In the genomic region with DNA sequence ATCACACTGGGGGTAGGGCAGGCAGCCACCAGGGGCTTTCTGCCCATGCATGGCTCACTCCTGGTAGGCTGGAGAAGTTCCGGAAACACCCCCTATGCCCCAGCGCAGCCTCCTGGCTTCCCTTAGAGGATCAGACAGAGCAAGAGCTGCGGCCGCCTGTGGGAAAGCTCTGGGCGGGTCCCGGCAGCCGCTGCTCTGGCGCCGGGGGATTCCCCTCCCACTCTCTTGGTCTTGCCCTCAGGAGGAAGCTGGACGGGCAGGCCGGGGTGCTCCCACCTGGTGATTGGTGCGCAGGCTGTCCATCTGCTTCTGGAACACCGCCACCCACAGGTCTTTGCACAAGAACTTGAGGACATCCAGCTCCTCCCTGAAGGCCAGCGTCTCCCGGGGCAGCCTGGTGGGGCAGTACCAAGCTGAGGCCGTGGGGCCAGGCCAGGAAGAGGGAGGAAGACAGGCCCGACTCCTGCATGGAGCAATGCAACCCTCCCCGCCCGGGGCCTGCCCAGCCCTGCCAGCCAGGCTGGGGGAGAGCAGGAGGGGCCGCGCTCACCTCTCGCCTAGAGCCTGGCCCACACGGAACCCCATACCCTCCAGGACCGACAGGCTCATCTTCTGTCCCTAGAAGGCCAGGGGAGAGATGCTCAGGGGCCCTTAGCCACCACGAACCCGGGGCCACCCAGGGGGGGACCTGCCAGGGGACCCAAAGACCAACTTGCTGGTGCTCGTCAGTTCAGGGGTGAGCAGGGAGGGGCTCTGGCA, we compare ENCODE assay signal across 1 cellular context.
TF ChIP-seq lines count a peak whose summit lies in the region.

No MANE protein-coding gene starts in this region.

TF ChIP-seq in HepG2, 621 proteins besides CTCF, POLR2A, EP300 and RAD21 (continues in another document):
- TF ChIP-seq ZNF878 (CRISPR knock-in tag; IDR thresholded peaks at IDR 0.05): no peak
- TF ChIP-seq, protein P1, sequence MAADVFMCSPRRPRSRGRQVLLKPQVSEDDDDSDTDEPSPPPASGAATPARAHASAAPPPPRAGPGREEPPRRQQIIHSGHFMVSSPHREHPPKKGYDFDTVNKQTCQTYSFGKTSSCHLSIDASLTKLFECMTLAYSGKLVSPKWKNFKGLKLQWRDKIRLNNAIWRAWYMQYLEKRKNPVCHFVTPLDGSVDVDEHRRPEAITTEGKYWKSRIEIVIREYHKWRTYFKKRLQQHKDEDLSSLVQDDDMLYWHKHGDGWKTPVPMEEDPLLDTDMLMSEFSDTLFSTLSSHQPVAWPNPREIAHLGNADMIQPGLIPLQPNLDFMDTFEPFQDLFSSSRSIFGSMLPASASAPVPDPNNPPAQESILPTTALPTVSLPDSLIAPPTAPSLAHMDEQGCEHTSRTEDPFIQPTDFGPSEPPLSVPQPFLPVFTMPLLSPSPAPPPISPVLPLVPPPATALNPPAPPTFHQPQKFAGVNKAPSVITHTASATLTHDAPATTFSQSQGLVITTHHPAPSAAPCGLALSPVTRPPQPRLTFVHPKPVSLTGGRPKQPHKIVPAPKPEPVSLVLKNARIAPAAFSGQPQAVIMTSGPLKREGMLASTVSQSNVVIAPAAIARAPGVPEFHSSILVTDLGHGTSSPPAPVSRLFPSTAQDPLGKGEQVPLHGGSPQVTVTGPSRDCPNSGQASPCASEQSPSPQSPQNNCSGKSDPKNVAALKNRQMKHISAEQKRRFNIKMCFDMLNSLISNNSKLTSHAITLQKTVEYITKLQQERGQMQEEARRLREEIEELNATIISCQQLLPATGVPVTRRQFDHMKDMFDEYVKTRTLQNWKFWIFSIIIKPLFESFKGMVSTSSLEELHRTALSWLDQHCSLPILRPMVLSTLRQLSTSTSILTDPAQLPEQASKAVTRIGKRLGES (CRISPR knock-in tag; IDR thresholded peaks at IDR 0.05; ENCODE audit: borderline replicate concordance): no peak
- no peak for TF ChIP-seq EZH2 (conservative IDR thresholded peaks at IDR 0.05; ENCODE audit: low read depth, low read length)
- TF ChIP-seq KDM2A (CRISPR knock-in tag; IDR thresholded peaks at IDR 0.05; ENCODE audit: borderline replicate concordance, low read depth): peak; percentile 56; the same call in 1 of the 2 replicates
- TF ChIP-seq, protein P2, sequence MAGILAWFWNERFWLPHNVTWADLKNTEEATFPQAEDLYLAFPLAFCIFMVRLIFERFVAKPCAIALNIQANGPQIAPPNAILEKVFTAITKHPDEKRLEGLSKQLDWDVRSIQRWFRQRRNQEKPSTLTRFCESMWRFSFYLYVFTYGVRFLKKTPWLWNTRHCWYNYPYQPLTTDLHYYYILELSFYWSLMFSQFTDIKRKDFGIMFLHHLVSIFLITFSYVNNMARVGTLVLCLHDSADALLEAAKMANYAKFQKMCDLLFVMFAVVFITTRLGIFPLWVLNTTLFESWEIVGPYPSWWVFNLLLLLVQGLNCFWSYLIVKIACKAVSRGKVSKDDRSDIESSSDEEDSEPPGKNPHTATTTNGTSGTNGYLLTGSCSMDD (CRISPR knock-in tag; IDR thresholded peaks at IDR 0.05): no peak
- TF ChIP-seq, protein P3, sequence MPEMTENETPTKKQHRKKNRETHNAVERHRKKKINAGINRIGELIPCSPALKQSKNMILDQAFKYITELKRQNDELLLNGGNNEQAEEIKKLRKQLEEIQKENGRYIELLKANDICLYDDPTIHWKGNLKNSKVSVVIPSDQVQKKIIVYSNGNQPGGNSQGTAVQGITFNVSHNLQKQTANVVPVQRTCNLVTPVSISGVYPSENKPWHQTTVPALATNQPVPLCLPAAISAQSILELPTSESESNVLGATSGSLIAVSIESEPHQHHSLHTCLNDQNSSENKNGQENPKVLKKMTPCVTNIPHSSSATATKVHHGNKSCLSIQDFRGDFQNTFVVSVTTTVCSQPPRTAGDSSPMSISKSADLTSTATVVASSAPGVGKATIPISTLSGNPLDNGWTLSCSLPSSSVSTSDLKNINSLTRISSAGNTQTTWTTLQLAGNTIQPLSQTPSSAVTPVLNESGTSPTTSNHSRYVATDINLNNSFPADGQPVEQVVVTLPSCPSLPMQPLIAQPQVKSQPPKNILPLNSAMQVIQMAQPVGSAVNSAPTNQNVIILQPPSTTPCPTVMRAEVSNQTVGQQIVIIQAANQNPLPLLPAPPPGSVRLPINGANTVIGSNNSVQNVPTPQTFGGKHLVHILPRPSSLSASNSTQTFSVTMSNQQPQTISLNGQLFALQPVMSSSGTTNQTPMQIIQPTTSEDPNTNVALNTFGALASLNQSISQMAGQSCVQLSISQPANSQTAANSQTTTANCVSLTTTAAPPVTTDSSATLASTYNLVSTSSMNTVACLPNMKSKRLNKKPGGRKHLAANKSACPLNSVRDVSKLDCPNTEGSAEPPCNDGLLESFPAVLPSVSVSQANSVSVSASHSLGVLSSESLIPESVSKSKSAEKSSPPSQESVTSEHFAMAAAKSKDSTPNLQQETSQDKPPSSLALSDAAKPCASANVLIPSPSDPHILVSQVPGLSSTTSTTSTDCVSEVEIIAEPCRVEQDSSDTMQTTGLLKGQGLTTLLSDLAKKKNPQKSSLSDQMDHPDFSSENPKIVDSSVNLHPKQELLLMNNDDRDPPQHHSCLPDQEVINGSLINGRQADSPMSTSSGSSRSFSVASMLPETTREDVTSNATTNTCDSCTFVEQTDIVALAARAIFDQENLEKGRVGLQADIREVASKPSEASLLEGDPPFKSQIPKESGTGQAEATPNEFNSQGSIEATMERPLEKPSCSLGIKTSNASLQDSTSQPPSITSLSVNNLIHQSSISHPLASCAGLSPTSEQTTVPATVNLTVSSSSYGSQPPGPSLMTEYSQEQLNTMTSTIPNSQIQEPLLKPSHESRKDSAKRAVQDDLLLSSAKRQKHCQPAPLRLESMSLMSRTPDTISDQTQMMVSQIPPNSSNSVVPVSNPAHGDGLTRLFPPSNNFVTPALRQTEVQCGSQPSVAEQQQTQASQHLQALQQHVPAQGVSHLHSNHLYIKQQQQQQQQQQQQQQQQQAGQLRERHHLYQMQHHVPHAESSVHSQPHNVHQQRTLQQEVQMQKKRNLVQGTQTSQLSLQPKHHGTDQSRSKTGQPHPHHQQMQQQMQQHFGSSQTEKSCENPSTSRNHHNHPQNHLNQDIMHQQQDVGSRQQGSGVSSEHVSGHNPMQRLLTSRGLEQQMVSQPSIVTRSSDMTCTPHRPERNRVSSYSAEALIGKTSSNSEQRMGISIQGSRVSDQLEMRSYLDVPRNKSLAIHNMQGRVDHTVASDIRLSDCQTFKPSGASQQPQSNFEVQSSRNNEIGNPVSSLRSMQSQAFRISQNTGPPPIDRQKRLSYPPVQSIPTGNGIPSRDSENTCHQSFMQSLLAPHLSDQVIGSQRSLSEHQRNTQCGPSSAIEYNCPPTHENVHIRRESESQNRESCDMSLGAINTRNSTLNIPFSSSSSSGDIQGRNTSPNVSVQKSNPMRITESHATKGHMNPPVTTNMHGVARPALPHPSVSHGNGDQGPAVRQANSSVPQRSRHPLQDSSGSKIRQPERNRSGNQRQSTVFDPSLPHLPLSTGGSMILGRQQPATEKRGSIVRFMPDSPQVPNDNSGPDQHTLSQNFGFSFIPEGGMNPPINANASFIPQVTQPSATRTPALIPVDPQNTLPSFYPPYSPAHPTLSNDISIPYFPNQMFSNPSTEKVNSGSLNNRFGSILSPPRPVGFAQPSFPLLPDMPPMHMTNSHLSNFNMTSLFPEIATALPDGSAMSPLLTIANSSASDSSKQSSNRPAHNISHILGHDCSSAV (CRISPR knock-in tag; IDR thresholded peaks at IDR 0.05; ENCODE audit: borderline replicate concordance): no peak
- TF ChIP-seq NR3C1 (CRISPR knock-in tag; IDR thresholded peaks at IDR 0.05): no peak
- TF ChIP-seq ZNF281 (CRISPR knock-in tag; IDR thresholded peaks at IDR 0.05; ENCODE audit: borderline replicate concordance): no peak
- TF ChIP-seq, protein P4, sequence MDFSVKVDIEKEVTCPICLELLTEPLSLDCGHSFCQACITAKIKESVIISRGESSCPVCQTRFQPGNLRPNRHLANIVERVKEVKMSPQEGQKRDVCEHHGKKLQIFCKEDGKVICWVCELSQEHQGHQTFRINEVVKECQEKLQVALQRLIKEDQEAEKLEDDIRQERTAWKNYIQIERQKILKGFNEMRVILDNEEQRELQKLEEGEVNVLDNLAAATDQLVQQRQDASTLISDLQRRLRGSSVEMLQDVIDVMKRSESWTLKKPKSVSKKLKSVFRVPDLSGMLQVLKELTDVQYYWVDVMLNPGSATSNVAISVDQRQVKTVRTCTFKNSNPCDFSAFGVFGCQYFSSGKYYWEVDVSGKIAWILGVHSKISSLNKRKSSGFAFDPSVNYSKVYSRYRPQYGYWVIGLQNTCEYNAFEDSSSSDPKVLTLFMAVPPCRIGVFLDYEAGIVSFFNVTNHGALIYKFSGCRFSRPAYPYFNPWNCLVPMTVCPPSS (IDR thresholded peaks at IDR 0.05): no peak
- no peak for TF ChIP-seq SOX13 (IDR thresholded peaks at IDR 0.05)
- no peak for TF ChIP-seq SOX13 (CRISPR knock-in tag; conservative IDR thresholded peaks at IDR 0.05 in 1 of 2, IDR thresholded peaks at IDR 0.05 in 1 of 2)
- no peak for TF ChIP-seq ZNF790 (CRISPR knock-in tag; IDR thresholded peaks at IDR 0.05; ENCODE audit: borderline replicate concordance)
- TF ChIP-seq, protein P5, sequence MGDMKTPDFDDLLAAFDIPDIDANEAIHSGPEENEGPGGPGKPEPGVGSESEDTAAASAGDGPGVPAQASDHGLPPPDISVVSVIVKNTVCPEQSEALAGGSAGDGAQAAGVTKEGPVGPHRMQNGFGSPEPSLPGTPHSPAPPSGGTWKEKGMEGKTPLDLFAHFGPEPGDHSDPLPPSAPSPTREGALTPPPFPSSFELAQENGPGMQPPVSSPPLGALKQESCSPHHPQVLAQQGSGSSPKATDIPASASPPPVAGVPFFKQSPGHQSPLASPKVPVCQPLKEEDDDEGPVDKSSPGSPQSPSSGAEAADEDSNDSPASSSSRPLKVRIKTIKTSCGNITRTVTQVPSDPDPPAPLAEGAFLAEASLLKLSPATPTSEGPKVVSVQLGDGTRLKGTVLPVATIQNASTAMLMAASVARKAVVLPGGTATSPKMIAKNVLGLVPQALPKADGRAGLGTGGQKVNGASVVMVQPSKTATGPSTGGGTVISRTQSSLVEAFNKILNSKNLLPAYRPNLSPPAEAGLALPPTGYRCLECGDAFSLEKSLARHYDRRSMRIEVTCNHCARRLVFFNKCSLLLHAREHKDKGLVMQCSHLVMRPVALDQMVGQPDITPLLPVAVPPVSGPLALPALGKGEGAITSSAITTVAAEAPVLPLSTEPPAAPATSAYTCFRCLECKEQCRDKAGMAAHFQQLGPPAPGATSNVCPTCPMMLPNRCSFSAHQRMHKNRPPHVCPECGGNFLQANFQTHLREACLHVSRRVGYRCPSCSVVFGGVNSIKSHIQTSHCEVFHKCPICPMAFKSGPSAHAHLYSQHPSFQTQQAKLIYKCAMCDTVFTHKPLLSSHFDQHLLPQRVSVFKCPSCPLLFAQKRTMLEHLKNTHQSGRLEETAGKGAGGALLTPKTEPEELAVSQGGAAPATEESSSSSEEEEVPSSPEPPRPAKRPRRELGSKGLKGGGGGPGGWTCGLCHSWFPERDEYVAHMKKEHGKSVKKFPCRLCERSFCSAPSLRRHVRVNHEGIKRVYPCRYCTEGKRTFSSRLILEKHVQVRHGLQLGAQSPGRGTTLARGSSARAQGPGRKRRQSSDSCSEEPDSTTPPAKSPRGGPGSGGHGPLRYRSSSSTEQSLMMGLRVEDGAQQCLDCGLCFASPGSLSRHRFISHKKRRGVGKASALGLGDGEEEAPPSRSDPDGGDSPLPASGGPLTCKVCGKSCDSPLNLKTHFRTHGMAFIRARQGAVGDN (CRISPR knock-in tag; IDR thresholded peaks at IDR 0.05): peak; percentile 59
- no peak for TF ChIP-seq ZNF644 (CRISPR knock-in tag; IDR thresholded peaks at IDR 0.05; ENCODE audit: low read depth)
- TF ChIP-seq RFX1 (IDR thresholded peaks at IDR 0.05): no peak
- no peak for TF ChIP-seq HNRNPL (IDR thresholded peaks at IDR 0.05; ENCODE audit: low read depth, low read length)
- TF ChIP-seq ZNF747 (CRISPR knock-in tag; IDR thresholded peaks at IDR 0.05; ENCODE audit: borderline replicate concordance): no peak
- no peak for TF ChIP-seq ARNT2 (CRISPR knock-in tag; IDR thresholded peaks at IDR 0.05; ENCODE audit: low read depth)
- TF ChIP-seq ZNF275 (CRISPR knock-in tag; IDR thresholded peaks at IDR 0.05; ENCODE audit: borderline replicate concordance): no peak
- TF ChIP-seq PHF21A (CRISPR knock-in tag; IDR thresholded peaks at IDR 0.05): no peak
- no peak for TF ChIP-seq ZNF512B (CRISPR knock-in tag; IDR thresholded peaks at IDR 0.05; ENCODE audit: borderline replicate concordance)
- TF ChIP-seq CHD2 (IDR thresholded peaks at IDR 0.05; ENCODE audit: low read depth, low read length): no peak
